In the genomic region with DNA sequence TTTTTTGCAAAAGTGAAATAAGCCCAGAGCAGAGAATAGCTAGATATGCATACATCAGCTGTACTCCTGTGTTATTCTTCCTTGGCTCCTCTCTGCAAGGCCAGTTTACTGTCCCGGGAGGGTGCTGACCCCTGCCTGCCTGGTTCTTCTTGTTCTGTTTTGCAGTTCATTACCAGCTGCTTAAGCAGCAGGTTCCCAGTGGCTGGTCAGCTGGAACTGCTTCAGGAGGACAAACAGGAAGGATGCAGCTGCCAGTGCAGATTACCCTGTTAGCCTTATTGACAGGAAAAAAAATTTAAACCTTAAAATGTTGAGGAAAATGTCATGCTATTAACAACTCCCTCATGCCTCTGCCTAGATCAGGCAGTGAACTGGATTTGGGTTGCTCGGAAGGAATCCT, we compare ENCODE assay signal across 14 cellular contexts. TPM values are rescaled to one million over a fixed set of nuclear protein-coding genes. Genes with fewer than 3 reads are reported as not detected.
DNase-seq lines count a peak whose midpoint lies in the region; ATAC-seq and TF ChIP-seq lines count a peak whose summit lies in the region.
"Had no signal": no experiment of that assay in that cellular context is flagged by ENCODE, and none has a peak within 500 bp of the region (broad histone marks: within the 10 kb centered on the region; RNA-seq: fewer than 3 reads in every experiment).

No MANE protein-coding gene starts in this region.

- no peaks in the 10 kb centered on the region for H3K36me3 ChIP-seq in KOPT-K1 (ENCODE audit: insufficient read depth, low read length)
- no peaks in the 10 kb centered on the region for H3K36me3 ChIP-seq in mesenchymal stem cell (ENCODE audit: control insufficient read depth in 1 of 2, insufficient read depth in 2 of 2, low read depth in 1 of 2, low read length in 2 of 2)
- H3K36me3 ChIP-seq: heart left ventricle, tibial artery had no signal

- no peak for ATAC-seq in stimulated activated effector memory CD8-positive, alpha-beta T cell treated with anti-CD3 and anti-CD28 coated beads, Interleukin-12 subunit alpha, Interleukin-12 subunit beta, amount 100 ng/mL, for 72 hours
- ATAC-seq: effector memory CD8-positive, alpha-beta T cell; heart left ventricle had no signal

- DNase-seq in ACHN (peak; percentile 30), mesenchymal stem cell (peak; percentile 16), GM20000 (ENCODE audit: low spot score) (no peak), NCI-H2171 (lab: John Stamatoyannopoulos, UW) (no peak), nucleus accumbens (lab: John Stamatoyannopoulos, UW) (no peak)
- no peak for DNase-seq in stimulated activated effector memory CD8-positive, alpha-beta T cell treated with anti-CD3 and anti-CD28 coated beads, Interleukin-12 subunit alpha, Interleukin-12 subunit beta, amount 100 ng/mL, for 72 hours (ENCODE audit: low spot score in 2 of 2)
- DNase-seq: aorta; effector memory CD8-positive, alpha-beta T cell; T1000; tibial artery had no signal

- 34% methylated on average over 2 of the region's 2 CpGs for WGBS in mesenchymal stem cell

- in situ Hi-C loops in ACHN (cut with HindIII; ENCODE audit: low pct_ligation_motif_present, low pct_unique_long_range_greater_than_20kb, low sequenced_read_pairs): no loop called here

- H2BK5ac ChIP-seq in mesenchymal stem cell (ENCODE audit: low read depth, low read length, poor library complexity, severe bottlenecking): no peak overlapping the region

- H3K9me3 Mint-ChIP-seq in brain: no peaks in the 10 kb centered on the region
- H3K9me3 Mint-ChIP-seq in stimulated activated effector memory CD8-positive, alpha-beta T cell treated with anti-CD3 and anti-CD28 coated beads, Interleukin-12 subunit alpha, Interleukin-12 subunit beta, amount 100 ng/mL, for 72 hours: no peaks in the 10 kb centered on the region
- H3K9me3 Mint-ChIP-seq: effector memory CD8-positive, alpha-beta T cell; mesothelial cell of epicardium had no signal

- H3K4me3 ChIP-seq in mesenchymal stem cell (ENCODE audit: insufficient read depth in 1 of 2, low read depth in 1 of 2, low read length in 2 of 2): no peak overlapping the region
- H3K4me3 ChIP-seq: heart left ventricle, tibial artery had no signal

- no peaks in the 10 kb centered on the region for H3K36me3 Mint-ChIP-seq in brain
- no peaks in the 10 kb centered on the region for H3K36me3 Mint-ChIP-seq in stimulated activated effector memory CD8-positive, alpha-beta T cell treated with anti-CD3 and anti-CD28 coated beads, Interleukin-12 subunit alpha, Interleukin-12 subunit beta, amount 100 ng/mL, for 72 hours
- H3K36me3 Mint-ChIP-seq: mesothelial cell of epicardium had no signal

- H2BK120ac ChIP-seq in mesenchymal stem cell (ENCODE audit: low read depth, low read length): no peak overlapping the region

- no peak overlapping the region for H3K14ac ChIP-seq in mesenchymal stem cell (ENCODE audit: low read length in 2 of 2)

- H2AFZ ChIP-seq in mesenchymal stem cell (ENCODE audit: low read depth, low read length): no peak overlapping the region

- peak overlapping the region; percentile 49 for H3K27ac ChIP-seq in KOPT-K1 (ENCODE audit: low read depth, low read length, poor library complexity, severe bottlenecking)
- peak overlapping the region; percentile 46 for H3K27ac ChIP-seq in mesenchymal stem cell (ENCODE audit: low read length, poor library complexity, severe bottlenecking)
- H3K27ac ChIP-seq: heart left ventricle, tibial artery had no signal

- no peak overlapping the region for H3K4me3 Mint-ChIP-seq in brain
- H3K4me3 Mint-ChIP-seq in stimulated activated effector memory CD8-positive, alpha-beta T cell treated with anti-CD3 and anti-CD28 coated beads, Interleukin-12 subunit alpha, Interleukin-12 subunit beta, amount 100 ng/mL, for 72 hours: no peak overlapping the region
- H3K4me3 Mint-ChIP-seq: effector memory CD8-positive, alpha-beta T cell; mesothelial cell of epicardium had no signal

- H4K91ac ChIP-seq in mesenchymal stem cell (ENCODE audit: low read length): no peak overlapping the region

- no peak overlapping the region for H3K9ac ChIP-seq in mesenchymal stem cell (ENCODE audit: low read length)

- H3K27ac Mint-ChIP-seq in brain: peak overlapping the region in 3 of 5 experiments; percentile 29 to 70 (median 68)
- no peak overlapping the region for H3K27ac Mint-ChIP-seq in stimulated activated effector memory CD8-positive, alpha-beta T cell treated with anti-CD3 and anti-CD28 coated beads, Interleukin-12 subunit alpha, Interleukin-12 subunit beta, amount 100 ng/mL, for 72 hours
- H3K27ac Mint-ChIP-seq: mesothelial cell of epicardium had no signal

- H3K9me3 ChIP-seq in KOPT-K1 (ENCODE audit: insufficient read depth, low read length, poor library complexity, severe bottlenecking) (no peaks in the 10 kb centered on the region), mesenchymal stem cell (ENCODE audit: control insufficient read depth, low read length) (no peaks in the 10 kb centered on the region)
- H3K9me3 ChIP-seq: heart left ventricle, tibial artery had no signal

- peaks cover 44% of the 10 kb centered on the region for H3K4me1 Mint-ChIP-seq in brain
- no peaks in the 10 kb centered on the region for H3K4me1 Mint-ChIP-seq in stimulated activated effector memory CD8-positive, alpha-beta T cell treated with anti-CD3 and anti-CD28 coated beads, Interleukin-12 subunit alpha, Interleukin-12 subunit beta, amount 100 ng/mL, for 72 hours

- no peak overlapping the region for H3K4me2 ChIP-seq in mesenchymal stem cell (ENCODE audit: low read length, poor library complexity, severe bottlenecking)

- no peak overlapping the region for H2AK5ac ChIP-seq in mesenchymal stem cell (ENCODE audit: low read length, severe bottlenecking)

- no peaks in the 10 kb centered on the region for H3K27me3 ChIP-seq in mesenchymal stem cell (ENCODE audit: control insufficient read depth in 1 of 2, insufficient read depth in 1 of 2, low read length in 2 of 2)
- H3K27me3 ChIP-seq: heart left ventricle, tibial artery had no signal

- H3K23ac ChIP-seq in mesenchymal stem cell (ENCODE audit: low read length in 2 of 2): no peak overlapping the region

- H3K79me1 ChIP-seq in mesenchymal stem cell (replicated peaks; ENCODE audit: low read length, poor library complexity, severe bottlenecking): no peaks in the 10 kb centered on the region

- no peak overlapping the region for H4K8ac ChIP-seq in mesenchymal stem cell (ENCODE audit: low read length)

- H3K4me1 ChIP-seq in mesenchymal stem cell (ENCODE audit: control insufficient read depth, insufficient read depth, low read depth, low read length): peaks cover 18% of the 10 kb centered on the region
- H3K4me1 ChIP-seq: tibial artery had no signal

- no peak overlapping the region for H3K4ac ChIP-seq in mesenchymal stem cell (ENCODE audit: low read depth in 1 of 2, low read length in 2 of 2)

- H3K27me3 Mint-ChIP-seq in brain: no peaks in the 10 kb centered on the region
- H3K27me3 Mint-ChIP-seq: effector memory CD8-positive, alpha-beta T cell had no signal

- no peak overlapping the region for H2BK15ac ChIP-seq in mesenchymal stem cell (ENCODE audit: low read depth, poor library complexity, severe bottlenecking)

- H2BK12ac ChIP-seq in mesenchymal stem cell (ENCODE audit: low read length in 2 of 2): no peak overlapping the region

- no peak overlapping the region for H3K18ac ChIP-seq in mesenchymal stem cell (ENCODE audit: low read depth in 1 of 2, low read length in 2 of 2)

- TF ChIP-seq CTCF in brain (conservative IDR thresholded peaks at IDR 0.05) (no peak), GM20000 (IDR thresholded peaks at IDR 0.05; ENCODE audit: extremely low read depth, missing control alignments) (no peak)

RNA-seq across cellular contexts. Expression of gene LRIG2, which starts 16.0 kb away (rescaled TPM):
- polyA plus RNA-seq in brain (ENCODE audit: insufficient read depth, low read depth, low replicate concordance): 3.0 TPM
- 4.5 TPM for polyA plus RNA-seq in mesenchymal stem cell (2013, experiment 1 of 2)
- 4.3 TPM for polyA plus RNA-seq in mesenchymal stem cell (2013, experiment 2 of 2)

Comparison
In these comparisons a context has a peak if more than half of its experiments do, and no peak if none do; other contexts are left out.
1. DNase-seq: peak in ACHN (single experiment) and mesenchymal stem cell (single experiment); none in GM20000 (single experiment), NCI-H2171 (single experiment), stimulated activated effector memory CD8-positive, alpha-beta T cell treated with anti-CD3 and anti-CD28 coated beads, Interleukin-12 subunit alpha, Interleukin-12 subunit beta, amount 100 ng/mL, for 72 hours (0 of 2) and nucleus accumbens (0 of 56).